ENCODE assay signal across 18 cellular contexts in genomic region chr14:61556455-61556854, GRCh38.
DNase-seq lines count a peak whose midpoint lies in the region; ATAC-seq, FAIRE-seq and TF ChIP-seq lines count a peak whose summit lies in the region.
"Had no signal": no experiment of that assay in that cellular context is flagged by ENCODE, and none has a peak within 500 bp of the region (broad histone marks: within the 10 kb centered on the region; RNA-seq: fewer than 3 reads in every experiment).

No MANE protein-coding gene starts in this region.

- intact Hi-C loops in HepG2 (cut with micrococcal nuclease; ENCODE audit: unreplicated experiment): no loop called here

- H3K4me2 ChIP-seq in DND-41 (ENCODE audit: insufficient read depth, low read length): no peak overlapping the region
- H3K4me2 ChIP-seq in HepG2 (ENCODE audit: low read depth, low read length): no peak overlapping the region

- no peak for TF ChIP-seq CTCF in DND-41 (IDR thresholded peaks at IDR 0.05; ENCODE audit: borderline replicate concordance, extremely low read depth, low read length, poor library complexity, severe bottlenecking)
- TF ChIP-seq CTCF in RWPE2 (IDR thresholded peaks at IDR 0.05; ENCODE audit: poor library complexity, severe bottlenecking): no peak
- no peak for TF ChIP-seq CTCF in HepG2 (CRISPR knock-in tag; IDR thresholded peaks at IDR 0.05)

- peaks cover 42% of the 10 kb centered on the region for H3K4me1 Mint-ChIP-seq in stimulated activated memory B cell treated with anti-CD40 and anti-IgM and Interleukin-4, amounts not matched to agents 10 μg/mL and 1 μg/mL and 100 μg/mL, for 72 hours

- H2AFZ ChIP-seq in DND-41 (ENCODE audit: low read depth, low read length) (no peak overlapping the region), HepG2 (ENCODE audit: low read length) (no peak overlapping the region)

- H3K27me3 Mint-ChIP-seq in stimulated activated memory B cell treated with anti-CD40 and anti-IgM and Interleukin-4, amounts not matched to agents 10 μg/mL and 1 μg/mL and 100 μg/mL, for 72 hours: no peaks in the 10 kb centered on the region
- H3K27me3 Mint-ChIP-seq: CD4-positive, alpha-beta memory T cell had no signal

- WGBS in HepG2 (ENCODE audit: low lambda C conversion rate): 86% methylated on average over 4 of the region's 4 CpGs

- FAIRE-seq in HepG2 (lab: Jason Lieb, UNC): no peak

- H3K36me3 ChIP-seq in DND-41 (ENCODE audit: insufficient read depth, low read length): peaks cover 7% of the 10 kb centered on the region; the same call in 1 of the 2 replicates
- no peaks in the 10 kb centered on the region for H3K36me3 ChIP-seq in RWPE2 (ENCODE audit: low read depth)
- H3K36me3 ChIP-seq in HepG2 (replicated peaks in 1 of 2; ENCODE audit: control insufficient read depth in 1 of 2, insufficient read depth in 2 of 2, low read length in 2 of 2): no peaks in the 10 kb centered on the region
- H3K36me3 ChIP-seq: HAP-1, SJSA1 had no signal

- DNase-seq in DND-41: no peak
- no peak for DNase-seq in RWPE2 (ENCODE audit: low spot score)
- peak; percentile 50 for DNase-seq in HepG2 (ENCODE audit: low spot score)
- DNase-seq in activated CD8-positive, alpha-beta memory T cell treated with anti-CD3 and anti-CD28 coated beads, Interleukin-2, amount 50 U/mL, for 4 hours: no peak
- no peak for DNase-seq in stimulated activated naive CD4-positive, alpha-beta T cell (lab: John Stamatoyannopoulos, UW)
- no peak for DNase-seq in NCI-H1436 treated with DMSO at 0.1 percent for 48 hours (lab: John Stamatoyannopoulos, UW)
- DNase-seq: CD4-positive, alpha-beta memory T cell; DMS79; NCI-H1105; NCI-H1694 treated with DMSO at 0.1 percent for 48 hours; NCI-H2107; NCI-H2227 treated with DMSO at 0.1 percent for 48 hours; NCI-H526; NK-92 treated with Interleukin-12 subunit alpha and Interleukin-12 subunit beta, amount 100 ng/mL, for 24 hours; RPMI8226 had no signal

- TF ChIP-seq EP300 in HepG2 (IDR thresholded peaks at IDR 0.05; ENCODE audit: low read depth in 2 of 2, low read length in 2 of 2) (0 out of 4 replicates have a peak, but pooled peaks of 1 of the 2 experiments have one; percentile 23), HepG2 (CRISPR knock-in tag; IDR thresholded peaks at IDR 0.05; ENCODE audit: borderline replicate concordance) (no peak)

- CTCF ChIA-PET in HepG2 (lab: Yijun Ruan, JAX; ENCODE audit: low intra/inter-chr PET ratio, low total read pairs): no interaction called here

- H3K9me3 ChIP-seq in DND-41 (ENCODE audit: insufficient read depth, low read length, severe bottlenecking) (no peaks in the 10 kb centered on the region), RWPE2 (ENCODE audit: severe bottlenecking) (no peaks in the 10 kb centered on the region), HepG2 (ENCODE audit: low read length) (no peaks in the 10 kb centered on the region)
- H3K9me3 ChIP-seq: HAP-1, SJSA1 had no signal

- peak overlapping the region; percentile 29 for H3K27ac Mint-ChIP-seq in stimulated activated memory B cell treated with anti-CD40 and anti-IgM and Interleukin-4, amounts not matched to agents 10 μg/mL and 1 μg/mL and 100 μg/mL, for 72 hours

- H3K4me3 ChIP-seq in DND-41 (ENCODE audit: low read depth in 1 of 2, low read length in 2 of 2) (no peak overlapping the region), RWPE2 (ENCODE audit: severe bottlenecking) (no peak overlapping the region), HepG2 (replicated peaks in 1 of 3; ENCODE audit: insufficient read depth in 1 of 3, low read depth in 2 of 3, low read length in 3 of 3) (no peak overlapping the region)
- H3K4me3 ChIP-seq: HAP-1, SJSA1 had no signal

- no peak overlapping the region for H3K9ac ChIP-seq in DND-41 (ENCODE audit: low read depth, low read length)
- no peak overlapping the region for H3K9ac ChIP-seq in HepG2 (ENCODE audit: insufficient read depth, low read depth, low read length)

- TF ChIP-seq RAD21 in HepG2 (CRISPR knock-in tag; IDR thresholded peaks at IDR 0.05): no peak

- POLR2A ChIA-PET in HepG2 (lab: Yijun Ruan, JAX): interaction anchor here (7.6 kb wide), 1 partner anchor 19 kb away, joined by 146 read pairs; no protein-coding TSS in a partner anchor

- no peak overlapping the region for H3K4me3 Mint-ChIP-seq in stimulated activated memory B cell treated with anti-CD40 and anti-IgM and Interleukin-4, amounts not matched to agents 10 μg/mL and 1 μg/mL and 100 μg/mL, for 72 hours
- H3K4me3 Mint-ChIP-seq: CD4-positive, alpha-beta memory T cell had no signal

- 0 out of 2 replicates have a peak overlapping the region, but pooled peaks have one; percentile 4 for H3K27ac ChIP-seq in DND-41 (ENCODE audit: low read length)
- H3K27ac ChIP-seq in RWPE2 (ENCODE audit: poor library complexity, severe bottlenecking): peak overlapping the region; percentile 99
- H3K27ac ChIP-seq in HepG2 (ENCODE audit: extremely low read length, insufficient read depth, low read length): peak overlapping the region; percentile 5
- H3K27ac ChIP-seq: SJSA1 had no signal

- TF ChIP-seq POLR2A in HepG2 (IDR thresholded peaks at IDR 0.05; ENCODE audit: insufficient read depth in 1 of 2, low read depth in 2 of 2, low read length in 2 of 2): no peak

- H3K79me2 ChIP-seq in DND-41 (ENCODE audit: insufficient read depth, low read length) (no peaks in the 10 kb centered on the region), HepG2 (ENCODE audit: insufficient read depth, low read length) (no peaks in the 10 kb centered on the region)

- H3K36me3 Mint-ChIP-seq in stimulated activated memory B cell treated with anti-CD40 and anti-IgM and Interleukin-4, amounts not matched to agents 10 μg/mL and 1 μg/mL and 100 μg/mL, for 72 hours: no peaks in the 10 kb centered on the region

- H4K20me1 ChIP-seq in DND-41 (ENCODE audit: insufficient read depth, low read length) (no peaks in the 10 kb centered on the region), HepG2 (ENCODE audit: insufficient read depth, low read length) (no peaks in the 10 kb centered on the region)

- H3K4me1 ChIP-seq in DND-41 (ENCODE audit: insufficient read depth, low read length) (peaks cover 34% of the 10 kb centered on the region), RWPE2 (ENCODE audit: insufficient read depth, poor library complexity, severe bottlenecking) (peaks cover 55% of the 10 kb centered on the region), HepG2 (ENCODE audit: insufficient read depth, low read length) (peaks cover 95% of the 10 kb centered on the region)

- in situ Hi-C loops in HepG2 (cut with HindIII; ENCODE audit: extremely low pct_ligation_motif_present, low pct_unique_long_range_greater_than_20kb): no loop called here

- no TSS peak for BruUV-seq in HepG2 (replicated peaks; lab: Mats Ljungman, UMichigan)

- H3K27me3 ChIP-seq in DND-41 (ENCODE audit: insufficient read depth, low read length, poor library complexity) (no peaks in the 10 kb centered on the region), RWPE2 (ENCODE audit: insufficient read depth, poor library complexity, severe bottlenecking) (no peaks in the 10 kb centered on the region), HepG2 (ENCODE audit: control insufficient read depth in 1 of 2, insufficient read depth in 2 of 2, low read length in 2 of 2) (no peaks in the 10 kb centered on the region)
- H3K27me3 ChIP-seq: SJSA1 had no signal

- ATAC-seq in DND-41 (ENCODE audit: insufficient read depth, low read depth) (no peak), RWPE2 (ENCODE audit: low read depth) (no peak), HepG2 (no peak)
- ATAC-seq in stimulated activated memory B cell treated with anti-CD40 and anti-IgM and Interleukin-4, amounts not matched to agents 10 μg/mL and 1 μg/mL and 100 μg/mL, for 72 hours: no peak

- no peaks in the 10 kb centered on the region for H3K9me3 Mint-ChIP-seq in stimulated activated memory B cell treated with anti-CD40 and anti-IgM and Interleukin-4, amounts not matched to agents 10 μg/mL and 1 μg/mL and 100 μg/mL, for 72 hours

TF ChIP-seq in HepG2, 621 proteins besides CTCF, POLR2A, EP300 and RAD21 (continues in another document):
- TF ChIP-seq STAT6 (CRISPR knock-in tag; IDR thresholded peaks at IDR 0.05; ENCODE audit: borderline replicate concordance) (no peak), NFIC (IDR thresholded peaks at IDR 0.05; ENCODE audit: low read length) (no peak), ZNF350 (CRISPR knock-in tag; IDR thresholded peaks at IDR 0.05; ENCODE audit: borderline replicate concordance, low read depth) (no peak), SOX5 (CRISPR knock-in tag; IDR thresholded peaks at IDR 0.05; ENCODE audit: borderline replicate concordance) (peak; percentile 20; the same call in 1 of the 2 replicates), BCL6 (CRISPR knock-in tag; IDR thresholded peaks at IDR 0.05) (0 out of 2 replicates have a peak, but pooled peaks have one; percentile 14), MZF1 (CRISPR knock-in tag; IDR thresholded peaks at IDR 0.05; ENCODE audit: borderline replicate concordance) (no peak), TEF (CRISPR knock-in tag; IDR thresholded peaks at IDR 0.05) (no peak), RXRB (CRISPR knock-in tag; IDR thresholded peaks at IDR 0.05; ENCODE audit: borderline replicate concordance) (0 out of 2 replicates have a peak, but pooled peaks have one; percentile 9), ZNF264 (CRISPR knock-in tag; IDR thresholded peaks at IDR 0.05) (no peak), NCOA2 (CRISPR knock-in tag; IDR thresholded peaks at IDR 0.05) (0 out of 2 replicates have a peak, but pooled peaks have one; percentile 19)

Comparison
In these comparisons a context has a peak if more than half of its experiments do, and no peak if none do; other contexts are left out.
1. H3K27ac ChIP-seq: peak in every context shown above with its lines; median percentile 99 in RWPE2; 5 in HepG2; 4 in DND-41.